ENCODE assay signal across 12 cellular contexts in genomic region chr17:2175294-2175628, GRCh38.
DNase-seq lines count a peak whose midpoint lies in the region; ATAC-seq and TF ChIP-seq lines count a peak whose summit lies in the region.
"Had no signal": no experiment of that assay in that cellular context is flagged by ENCODE, and none has a peak within 500 bp of the region (broad histone marks: within the 10 kb centered on the region; RNA-seq: fewer than 3 reads in every experiment).

No MANE protein-coding gene starts in this region.

- DNase-seq in BJ (ENCODE audit: low read depth): no peak
- DNase-seq in adipocyte (ENCODE audit: low read depth): peak; percentile 76
- DNase-seq in hepatocyte (ENCODE audit: low spot score): no peak
- DNase-seq in activated CD4-positive, CD25-positive, alpha-beta regulatory T cell (lab: John Stamatoyannopoulos, UW): no peak
- DNase-seq in NK-92 treated with Interleukin-12 subunit alpha and Interleukin-12 subunit beta, amount 100 ng/mL, for 24 hours (lab: John Stamatoyannopoulos, UW): no peak
- no peak for DNase-seq in LoVo (ENCODE audit: low spot score)
- DNase-seq: activated T-cell treated with anti-CD3 and anti-CD28 coated beads, Interleukin-2, amount 50 U/mL, for 48 hours; CD4-positive, alpha-beta T cell; NCI-H2081 treated with DMSO at 0.1 percent for 48 hours had no signal

- 70% methylated on average over 4 of the region's 5 CpGs for WGBS in hepatocyte (ENCODE audit: low lambda C conversion rate, missing lambda C conversion rate)

- H3K9ac ChIP-seq in adipocyte (ENCODE audit: low read length) (peak overlapping the region; percentile 64), skeletal muscle satellite cell (ENCODE audit: low read depth, low read length) (peak overlapping the region; percentile 50)

- CTCF ChIA-PET in BJ (lab: Yijun Ruan, JAX): interaction anchor here (0.7 to 3.1 kb wide), 8 partner anchors 14 to 119 kb away, joined by 3 to 17 read pairs (median 4); partner anchors contain the start of gene HIC1

- H4K20me1 ChIP-seq in hepatocyte (ENCODE audit: insufficient read depth, poor library complexity, severe bottlenecking): peaks cover 2% of the 10 kb centered on the region

- H3K4me1 ChIP-seq in adipocyte (ENCODE audit: control insufficient read depth, insufficient read depth, low read length): peaks cover 77% of the 10 kb centered on the region
- H3K4me1 ChIP-seq in hepatocyte (ENCODE audit: insufficient read depth): peaks cover 79% of the 10 kb centered on the region
- H3K4me1 ChIP-seq in skeletal muscle satellite cell (ENCODE audit: control insufficient read depth, insufficient read depth, low read length): peaks cover 85% of the 10 kb centered on the region

- no peak overlapping the region for H3K4me3 ChIP-seq in BJ (ENCODE audit: low read depth, low read length)
- peak overlapping the region; percentile 45 for H3K4me3 ChIP-seq in adipocyte (ENCODE audit: low read length)
- no peak overlapping the region for H3K4me3 ChIP-seq in hepatocyte
- H3K4me3 ChIP-seq in skeletal muscle satellite cell (ENCODE audit: low read length): peak overlapping the region; percentile 38
- H3K4me3 ChIP-seq: mucosa of descending colon had no signal

- H3K27ac ChIP-seq in hepatocyte: peak overlapping the region; percentile 90

- H3K36me3 ChIP-seq in BJ (ENCODE audit: control insufficient read depth, insufficient read depth, low read length) (peaks cover under 1% of the 10 kb centered on the region; the same call in 1 of the 2 replicates), adipocyte (ENCODE audit: control insufficient read depth, insufficient read depth, low read length, severe bottlenecking) (peaks cover 6% of the 10 kb centered on the region), hepatocyte (replicated peaks; ENCODE audit: insufficient read depth, low read depth) (no peaks in the 10 kb centered on the region), skeletal muscle satellite cell (ENCODE audit: insufficient read depth, low read length) (peaks cover 2% of the 10 kb centered on the region)

- TF ChIP-seq CTCF in BJ (IDR thresholded peaks at IDR 0.05; ENCODE audit: insufficient read depth, low read depth, low read length) (0 out of 2 replicates have a peak, but pooled peaks have one; percentile 1), hepatocyte (IDR thresholded peaks at IDR 0.05; ENCODE audit: poor library complexity) (no peak)

- H2AFZ ChIP-seq in hepatocyte: no peak overlapping the region

- POLR2A ChIA-PET in BJ (lab: Charles Lee): no interaction called here

- H3K4me2 ChIP-seq in hepatocyte (peak overlapping the region; percentile 64), skeletal muscle satellite cell (ENCODE audit: low read length) (peak overlapping the region; percentile 73)

- no peaks in the 10 kb centered on the region for H3K9me2 ChIP-seq in hepatocyte (replicated peaks; ENCODE audit: insufficient read depth)

- no peaks in the 10 kb centered on the region for H3K9me3 ChIP-seq in adipocyte (ENCODE audit: control insufficient read depth, low read length)
- no peaks in the 10 kb centered on the region for H3K9me3 ChIP-seq in hepatocyte (ENCODE audit: low read depth)
- H3K9me3 ChIP-seq in skeletal muscle satellite cell (replicated peaks; ENCODE audit: low read length): no peaks in the 10 kb centered on the region
- H3K9me3 ChIP-seq: mucosa of descending colon had no signal

- H3K79me2 ChIP-seq in hepatocyte: peaks cover 5% of the 10 kb centered on the region

- no peak for ATAC-seq in HG02840 (IDR thresholded peaks at IDR 0.05; ENCODE audit: low FRiP score, unreplicated experiment)

- H3K27me3 ChIP-seq in BJ (ENCODE audit: control insufficient read depth, insufficient read depth, low read length) (no peaks in the 10 kb centered on the region), adipocyte (replicated peaks; ENCODE audit: control insufficient read depth, insufficient read depth, low read length) (no peaks in the 10 kb centered on the region), hepatocyte (no peaks in the 10 kb centered on the region), skeletal muscle satellite cell (ENCODE audit: control insufficient read depth, insufficient read depth, low read length) (no peaks in the 10 kb centered on the region)

Comparison
In these comparisons a context has a peak if more than half of its experiments do, and no peak if none do; other contexts are left out.
1. H3K4me3 ChIP-seq: peak in adipocyte (single experiment) and skeletal muscle satellite cell (single experiment); none in BJ (single experiment) and hepatocyte (single experiment).